ENCODE assay signal across 11 cellular contexts in genomic region chr2:216713691-216714411, GRCh38. TPM values are rescaled to one million over a fixed set of nuclear protein-coding genes. Genes with fewer than 3 reads are reported as not detected.
DNase-seq lines count a peak whose midpoint lies in the region; ATAC-seq and TF ChIP-seq lines count a peak whose summit lies in the region.
"Had no signal": no experiment of that assay in that cellular context is flagged by ENCODE, and none has a peak within 500 bp of the region (broad histone marks: within the 10 kb centered on the region; RNA-seq: fewer than 3 reads in every experiment).

No MANE protein-coding gene starts in this region.

- peak overlapping the region; percentile 28 for H3K27ac ChIP-seq in psoas muscle
- H3K27ac ChIP-seq: SK-N-MC had no signal

- peak in 3 of 4 donors; percentile 22 to 54 (median 31) for ATAC-seq in psoas muscle
- ATAC-seq in activated naive CD4-positive, alpha-beta T cell treated with anti-CD3 and anti-CD28 coated beads, Interleukin-2, amount 50 U/mL, for 72 hours: no peak

- H3K9me3 Mint-ChIP-seq in activated T-helper 1 cell treated with anti-CD3 and anti-CD28 coated beads, Interleukin-12 subunit alpha, Interleukin-12 subunit beta, Interleukin-2, Interleukin-4 antibody, amounts not matched to agents 30 ng/mL and 10 ng/mL and 1 ng/mL, durations not matched to agents 14 hours and 24 hours and 36 hours: no peaks in the 10 kb centered on the region
- no peaks in the 10 kb centered on the region for H3K9me3 Mint-ChIP-seq in activated naive CD4-positive, alpha-beta T cell treated with anti-CD3 and anti-CD28 coated beads, Interleukin-2, amount 50 U/mL, for 72 hours

- no peaks in the 10 kb centered on the region for H3K4me1 Mint-ChIP-seq in activated T-helper 1 cell treated with anti-CD3 and anti-CD28 coated beads, Interleukin-12 subunit alpha, Interleukin-12 subunit beta, Interleukin-2, Interleukin-4 antibody, amounts not matched to agents 30 ng/mL and 10 ng/mL and 1 ng/mL, durations not matched to agents 14 hours and 24 hours and 36 hours (ENCODE audit: low read depth)

- DNase-seq in COLO829 (ENCODE audit: low spot score): peak; percentile 100
- peak; percentile 98 for DNase-seq in NCI-H446 treated with DMSO at 0.1 percent for 48 hours (lab: John Stamatoyannopoulos, UW)
- DNase-seq in fibroblast of mammary gland (ENCODE audit: low read depth): peak; percentile 93
- peak; percentile 44 to 74 for DNase-seq in psoas muscle
- DNase-seq in activated T-helper 1 cell treated with anti-CD3 and anti-CD28 coated beads, Interleukin-12 subunit alpha, Interleukin-12 subunit beta, Interleukin-2, Interleukin-4 antibody, amounts not matched to agents 30 ng/mL and 10 ng/mL and 1 ng/mL, durations not matched to agents 14 hours and 24 hours and 36 hours (ENCODE audit: low spot score): no peak
- DNase-seq in activated naive CD4-positive, alpha-beta T cell treated with anti-CD3 and anti-CD28 coated beads, Interleukin-2, amount 50 U/mL, for 72 hours (ENCODE audit: low spot score in 2 of 2): no peak
- DNase-seq in posterior vena cava (ENCODE audit: low spot score): no peak
- DNase-seq in H7: no peak
- DNase-seq: GF-D8; stimulated activated CD4-positive, alpha-beta T cell treated with anti-CD3 and anti-CD28 coated beads, Interleukin-12 subunit alpha, Interleukin-12 subunit beta, amount 100 ng/mL, for 4 hours had no signal

- no peak overlapping the region for H3K27ac Mint-ChIP-seq in activated T-helper 1 cell treated with anti-CD3 and anti-CD28 coated beads, Interleukin-12 subunit alpha, Interleukin-12 subunit beta, Interleukin-2, Interleukin-4 antibody, amounts not matched to agents 30 ng/mL and 10 ng/mL and 1 ng/mL, durations not matched to agents 14 hours and 24 hours and 36 hours
- no peak overlapping the region for H3K27ac Mint-ChIP-seq in activated naive CD4-positive, alpha-beta T cell treated with anti-CD3 and anti-CD28 coated beads, Interleukin-2, amount 50 U/mL, for 72 hours

- H3K4me3 ChIP-seq in fibroblast of mammary gland (ENCODE audit: control insufficient read depth, low read depth, low read length) (no peak overlapping the region), psoas muscle (no peak overlapping the region), H7 (ENCODE audit: insufficient read depth, low read depth, low read length) (no peak overlapping the region)
- H3K4me3 ChIP-seq: SK-N-MC had no signal

- intact Hi-C loops in psoas muscle (cut with DNase I) (no loop called here), posterior vena cava (cut with DNase I) (no loop called here)
- intact Hi-C loops in activated T-helper 1 cell treated with anti-CD3 and anti-CD28 coated beads, Interleukin-12 subunit alpha, Interleukin-12 subunit beta, Interleukin-2, Interleukin-4 antibody, amounts not matched to agents 30 ng/mL and 10 ng/mL and 1 ng/mL, durations not matched to agents 14 hours and 24 hours and 36 hours (cut with micrococcal nuclease): no loop called here

- H3K9me3 ChIP-seq in psoas muscle: no peaks in the 10 kb centered on the region

- 60 to 71% (median 61%) methylated on average over 8 of the region's 8 CpGs for WGBS in psoas muscle, 3 donors

- H3K36me3 Mint-ChIP-seq in activated T-helper 1 cell treated with anti-CD3 and anti-CD28 coated beads, Interleukin-12 subunit alpha, Interleukin-12 subunit beta, Interleukin-2, Interleukin-4 antibody, amounts not matched to agents 30 ng/mL and 10 ng/mL and 1 ng/mL, durations not matched to agents 14 hours and 24 hours and 36 hours (ENCODE audit: low read depth): no peaks in the 10 kb centered on the region
- H3K36me3 Mint-ChIP-seq in activated naive CD4-positive, alpha-beta T cell treated with anti-CD3 and anti-CD28 coated beads, Interleukin-2, amount 50 U/mL, for 72 hours: no peaks in the 10 kb centered on the region

- H3K4me3 Mint-ChIP-seq in activated T-helper 1 cell treated with anti-CD3 and anti-CD28 coated beads, Interleukin-12 subunit alpha, Interleukin-12 subunit beta, Interleukin-2, Interleukin-4 antibody, amounts not matched to agents 30 ng/mL and 10 ng/mL and 1 ng/mL, durations not matched to agents 14 hours and 24 hours and 36 hours: no peak overlapping the region

- no peaks in the 10 kb centered on the region for H3K27me3 ChIP-seq in psoas muscle (ENCODE audit: insufficient read depth in 3 of 3, low read length in 2 of 3)
- no peaks in the 10 kb centered on the region for H3K27me3 ChIP-seq in H7 (ENCODE audit: control insufficient read depth, insufficient read depth, low read length)

- TF ChIP-seq CTCF in fibroblast of mammary gland (conservative IDR thresholded peaks at IDR 0.05; ENCODE audit: control insufficient read depth, insufficient read depth, low read depth, low read length) (no peak), psoas muscle (IDR thresholded peaks at IDR 0.05) (no peak)

- H3K36me3 ChIP-seq in psoas muscle (ENCODE audit: insufficient read depth in 1 of 2, low read depth in 1 of 2) (no peaks in the 10 kb centered on the region), H7 (replicated peaks; ENCODE audit: control insufficient read depth, insufficient read depth, low read length) (no peaks in the 10 kb centered on the region)

- peaks cover 7% of the 10 kb centered on the region for H3K4me1 ChIP-seq in psoas muscle

- H3K27me3 Mint-ChIP-seq in activated T-helper 1 cell treated with anti-CD3 and anti-CD28 coated beads, Interleukin-12 subunit alpha, Interleukin-12 subunit beta, Interleukin-2, Interleukin-4 antibody, amounts not matched to agents 30 ng/mL and 10 ng/mL and 1 ng/mL, durations not matched to agents 14 hours and 24 hours and 36 hours (ENCODE audit: insufficient read depth): no peaks in the 10 kb centered on the region

RNA-seq across cellular contexts. Expression of gene IGFBP5, which starts 18.5 kb away (rescaled TPM):
- total RNA-seq in psoas muscle (100 to 1,000 TPM; 216 to 451 (median 286) TPM), posterior vena cava (1,000 to 10,000 TPM in 1 of 2 donors, 100 to 1,000 TPM in 1; 466 to 1,458 TPM)
- polyA plus RNA-seq in psoas muscle: 100 to 1,000 TPM in 1 of 3 donors, 10 to 100 TPM in 2; 44.9 to 210 (median 56.1) TPM
- not detected in 2 replicates for total RNA-seq in activated T-helper 1 cell treated with anti-CD3 and anti-CD28 coated beads, Interleukin-12 subunit alpha, Interleukin-12 subunit beta, Interleukin-2, Interleukin-4 antibody, amounts not matched to agents 30 ng/mL and 10 ng/mL and 1 ng/mL, durations not matched to agents 14 hours and 24 hours and 36 hours
- total RNA-seq in activated naive CD4-positive, alpha-beta T cell treated with anti-CD3 and anti-CD28 coated beads, Interleukin-2, amount 50 U/mL, for 72 hours: under 1 TPM in 1 of 2 donors, not detected in 1; 0.02 TPM
- 2.9 and 10.2 TPM in 2 replicates for total RNA-seq in H7 (2014; rRNA removed; shearing (Covaris generic))

Comparison
In these comparisons a context has a peak if more than half of its experiments do, and no peak if none do; other contexts are left out.
1. DNase-seq: peak in COLO829 (single experiment), NCI-H446 treated with DMSO at 0.1 percent for 48 hours (single experiment), fibroblast of mammary gland (single experiment) and psoas muscle (2 of 2); none in activated T-helper 1 cell treated with anti-CD3 and anti-CD28 coated beads, Interleukin-12 subunit alpha, Interleukin-12 subunit beta, Interleukin-2, Interleukin-4 antibody, amounts not matched to agents 30 ng/mL and 10 ng/mL and 1 ng/mL, durations not matched to agents 14 hours and 24 hours and 36 hours (single experiment), activated naive CD4-positive, alpha-beta T cell treated with anti-CD3 and anti-CD28 coated beads, Interleukin-2, amount 50 U/mL, for 72 hours (0 of 2), posterior vena cava (single experiment) and H7 (single experiment).
2. ATAC-seq: peak in psoas muscle (3 of 4); none in activated naive CD4-positive, alpha-beta T cell treated with anti-CD3 and anti-CD28 coated beads, Interleukin-2, amount 50 U/mL, for 72 hours (0 of 2).
3. RNA of gene IGFBP5, which starts 18.5 kb away (total RNA-seq): 466 to 1,458 TPM in posterior vena cava and 216 to 451 TPM in psoas muscle; 2.9 to 10.2 TPM in H7, 0.02 TPM in activated naive CD4-positive, alpha-beta T cell treated with anti-CD3 and anti-CD28 coated beads, Interleukin-2, amount 50 U/mL, for 72 hours and not detected in activated T-helper 1 cell treated with anti-CD3 and anti-CD28 coated beads, Interleukin-12 subunit alpha, Interleukin-12 subunit beta, Interleukin-2, Interleukin-4 antibody, amounts not matched to agents 30 ng/mL and 10 ng/mL and 1 ng/mL, durations not matched to agents 14 hours and 24 hours and 36 hours; every median in the first group is over 10 times any median in the second.